Comparison of ENCODE assay signal across 8 cellular contexts in the genomic region with DNA sequence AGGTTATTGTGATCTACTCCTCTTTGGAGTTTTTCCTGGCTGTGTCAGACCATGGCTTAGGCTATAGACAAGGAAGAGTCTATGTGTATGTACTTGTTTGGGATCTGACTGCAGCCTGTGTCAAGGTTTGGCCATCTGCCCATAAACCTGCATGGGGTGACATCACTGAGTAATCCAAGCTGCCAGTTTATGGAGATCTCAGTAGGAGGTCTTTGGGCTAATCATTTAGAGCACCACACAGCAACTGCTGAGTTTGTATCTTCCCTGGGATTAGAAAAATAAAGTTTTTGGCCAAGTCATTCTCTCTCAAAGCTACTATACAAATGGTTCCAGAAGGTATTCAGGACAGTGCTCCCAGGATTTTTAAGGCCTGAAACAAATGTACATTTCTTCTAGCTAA.
DNase-seq lines count a peak whose midpoint lies in the region; ATAC-seq and TF ChIP-seq lines count a peak whose summit lies in the region.

No MANE protein-coding gene starts in this region.

- peak; percentile 56 for DNase-seq in AG08396 (ENCODE audit: low spot score)
- peak; percentile 95 for DNase-seq in LHCN-M2 (ENCODE audit: low read depth)
- DNase-seq in RWPE2 (ENCODE audit: low spot score): peak; percentile 74
- DNase-seq in foreskin melanocyte: peak; percentile 22
- DNase-seq in Right ventricle myocardium inferior (ENCODE audit: missing footprints): no peak
- DNase-seq in endothelial cell (ENCODE audit: low spot score): no peak
- no peak for DNase-seq in effector memory CD4-positive, alpha-beta T cell

- H3K27me3 ChIP-seq in RWPE2 (ENCODE audit: insufficient read depth, poor library complexity, severe bottlenecking): no peaks in the 10 kb centered on the region
- no peaks in the 10 kb centered on the region for H3K27me3 ChIP-seq in effector memory CD4-positive, alpha-beta T cell (replicated peaks; ENCODE audit: control insufficient read depth, insufficient read depth, low read length, poor library complexity, severe bottlenecking)

- peak; percentile 99 for ATAC-seq in RWPE2 (ENCODE audit: low read depth)
- ATAC-seq in Right ventricle myocardium inferior: no peak
- no peak for ATAC-seq in HG02623 (IDR thresholded peaks at IDR 0.05; ENCODE audit: unreplicated experiment)

- no peaks in the 10 kb centered on the region for H3K4me1 Mint-ChIP-seq in endothelial cell (ENCODE audit: unreplicated experiment)

- H3K27ac Mint-ChIP-seq in endothelial cell (ENCODE audit: unreplicated experiment): no peak overlapping the region

- H3K36me3 ChIP-seq in RWPE2 (ENCODE audit: low read depth): no peaks in the 10 kb centered on the region
- H3K36me3 ChIP-seq in effector memory CD4-positive, alpha-beta T cell (ENCODE audit: control insufficient read depth, insufficient read depth, low read length): no peaks in the 10 kb centered on the region

- H3K4me3 Mint-ChIP-seq in endothelial cell (ENCODE audit: unreplicated experiment): no peak overlapping the region

- no peaks in the 10 kb centered on the region for H3K9me3 ChIP-seq in RWPE2 (ENCODE audit: severe bottlenecking)
- H3K9me3 ChIP-seq in effector memory CD4-positive, alpha-beta T cell (ENCODE audit: control insufficient read depth, low read length): no peaks in the 10 kb centered on the region

- peak overlapping the region; percentile 27 for H3K27ac ChIP-seq in RWPE2 (ENCODE audit: poor library complexity, severe bottlenecking)
- no peak overlapping the region for H3K27ac ChIP-seq in effector memory CD4-positive, alpha-beta T cell (ENCODE audit: insufficient read depth, low read length, poor library complexity, severe bottlenecking)

- H3K9me3 Mint-ChIP-seq in endothelial cell (ENCODE audit: unreplicated experiment): no peaks in the 10 kb centered on the region

- no peaks in the 10 kb centered on the region for H3K36me3 Mint-ChIP-seq in endothelial cell (ENCODE audit: low read depth, unreplicated experiment)

- intact Hi-C loops in Right ventricle myocardium inferior (cut with DNase I): no loop called here

- H3K4me3 ChIP-seq in RWPE2 (ENCODE audit: severe bottlenecking): no peak overlapping the region
- H3K4me3 ChIP-seq in effector memory CD4-positive, alpha-beta T cell (ENCODE audit: insufficient read depth, low read depth, low read length, poor library complexity, severe bottlenecking): no peak overlapping the region

- no peak for TF ChIP-seq CTCF in RWPE2 (IDR thresholded peaks at IDR 0.05; ENCODE audit: poor library complexity, severe bottlenecking)
- no peak for TF ChIP-seq CTCF in endothelial cell (IDR thresholded peaks at IDR 0.05; ENCODE audit: unreplicated experiment)

- H3K27me3 Mint-ChIP-seq in endothelial cell (ENCODE audit: unreplicated experiment): peaks cover 1% of the 10 kb centered on the region

- peaks cover 10% of the 10 kb centered on the region for H3K4me1 ChIP-seq in RWPE2 (ENCODE audit: insufficient read depth, poor library complexity, severe bottlenecking)
- H3K4me1 ChIP-seq in effector memory CD4-positive, alpha-beta T cell (ENCODE audit: control insufficient read depth, insufficient read depth, low read length, poor library complexity, severe bottlenecking): no peaks in the 10 kb centered on the region

Comparison
In these comparisons a context has a peak if more than half of its experiments do, and no peak if none do; other contexts are left out.
1. DNase-seq: peak in AG08396 (single experiment), LHCN-M2 (single experiment), RWPE2 (single experiment) and foreskin melanocyte (single experiment); none in Right ventricle myocardium inferior (single experiment), endothelial cell (single experiment) and effector memory CD4-positive, alpha-beta T cell (0 of 3).